In the genomic region with DNA sequence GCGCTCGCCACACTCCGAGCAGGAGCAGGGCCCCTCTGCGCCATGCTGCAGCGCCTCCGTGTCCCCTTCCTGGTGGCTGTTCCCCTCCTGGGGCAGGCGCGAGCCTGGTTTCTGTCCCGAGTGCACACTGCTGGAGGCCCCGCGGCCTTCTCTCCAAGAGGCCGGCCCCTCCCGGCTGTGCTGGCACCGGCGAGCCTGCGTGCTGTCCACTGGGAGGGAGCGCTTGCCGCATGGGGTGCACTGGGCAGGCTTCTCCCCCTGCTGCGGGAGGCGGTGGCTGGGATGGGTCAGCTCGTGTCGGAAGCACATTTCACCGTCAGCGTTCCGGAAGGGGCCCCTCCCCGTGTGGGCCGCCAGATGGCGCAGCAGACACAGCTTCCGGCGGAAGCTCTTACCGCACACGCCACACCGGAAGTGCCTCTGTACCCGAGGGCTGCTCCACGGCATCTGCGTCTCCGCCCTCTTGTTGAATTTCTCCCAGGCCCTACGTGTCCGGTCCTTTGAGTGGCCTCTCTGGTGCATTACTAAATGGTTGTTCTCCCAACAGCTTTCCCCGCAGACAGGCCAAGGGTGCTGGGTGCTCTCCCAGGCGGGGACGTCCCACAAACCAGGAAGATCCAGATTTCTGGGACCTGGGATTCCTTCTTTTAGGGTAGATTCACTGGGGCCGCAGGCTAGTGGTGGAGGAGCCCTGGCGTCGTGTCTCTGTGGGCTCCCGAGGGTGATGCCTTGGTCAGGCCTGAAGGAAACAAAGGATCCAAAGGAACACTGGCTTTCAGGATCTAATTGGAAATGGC, we compare ENCODE assay signal across 8 cellular contexts. TPM values are rescaled to one million over a fixed set of nuclear protein-coding genes. Genes with fewer than 3 reads are reported as not detected.
DNase-seq lines count a peak whose midpoint lies in the region; FAIRE-seq and TF ChIP-seq lines count a peak whose summit lies in the region.

No MANE protein-coding gene starts in this region.

- CTCF ChIA-PET in Calu3 (lab: Charles Lee), result interaction anchor here (0.5 to 0.6 kb wide), 2 partner anchors 15 to 154 kb away, joined by 3 to 4 read pairs; no protein-coding TSS in a partner anchor

- intact Hi-C loops in Calu3 (cut with micrococcal nuclease; ENCODE audit: unreplicated experiment), result no loop called here
- intact Hi-C loops in dorsolateral prefrontal cortex (cut with DNase I), result no loop called here

- H3K27me3 Mint-ChIP-seq in Calu3 (ENCODE audit: unreplicated experiment), result no peaks in the 10 kb centered on the region

- no peak overlapping the region for H3K4me3 Mint-ChIP-seq in Calu3 (ENCODE audit: low read depth, unreplicated experiment)

- no peaks in the 10 kb centered on the region for H3K4me1 ChIP-seq in small intestine (ENCODE audit: control insufficient read depth in 2 of 2, insufficient read depth in 1 of 2, low read depth in 1 of 2, low read length in 1 of 2)

- H3K27ac Mint-ChIP-seq in Calu3 (ENCODE audit: unreplicated experiment), result no peak overlapping the region

- DNase-seq in activated CD4-positive, alpha-beta T cell treated with anti-CD3 and anti-CD28 coated beads for 48 hours, result peak; percentile 69
- DNase-seq in epithelial cell of esophagus (ENCODE audit: low read depth) (peak; percentile 15), small intestine (peak; percentile 14), Calu3 (no peak), NCI-H128 (lab: John Stamatoyannopoulos, UW; ENCODE audit: unreplicated experiment) (no peak), hippocampal formation (lab: John Stamatoyannopoulos, UW) (no peak), dorsolateral prefrontal cortex (no peak)

- H3K9me3 Mint-ChIP-seq in Calu3 (ENCODE audit: low read depth, unreplicated experiment), result no peaks in the 10 kb centered on the region

- H3K27me3 ChIP-seq in small intestine (ENCODE audit: control insufficient read depth in 2 of 2, insufficient read depth in 2 of 2, low read length in 2 of 2) (no peaks in the 10 kb centered on the region), dorsolateral prefrontal cortex (no peaks in the 10 kb centered on the region)

- H3K27ac ChIP-seq in small intestine (ENCODE audit: low read depth in 1 of 2, low read length in 1 of 2), result peak overlapping the region in 1 of 2 donors; percentile 42
- peak overlapping the region in 1 of 59 donors; percentile 9 for H3K27ac ChIP-seq in dorsolateral prefrontal cortex

- H3K4me3 ChIP-seq in GM08714 (ENCODE audit: low read length), result peak overlapping the region; percentile 38; the same call in 1 of the 2 replicates
- H3K4me3 ChIP-seq in epithelial cell of esophagus (ENCODE audit: low read length), result no peak overlapping the region
- H3K4me3 ChIP-seq in small intestine (ENCODE audit: low read depth in 1 of 2, low read length in 2 of 2), result no peak overlapping the region
- H3K4me3 ChIP-seq in dorsolateral prefrontal cortex, result no peak overlapping the region

- FAIRE-seq in small intestine (lab: Jason Lieb, UNC), result no peak

- H3K36me3 ChIP-seq in small intestine (ENCODE audit: control insufficient read depth in 2 of 2, insufficient read depth in 2 of 2, low read length in 2 of 2), result peaks cover 7% of the 10 kb centered on the region in 2 donors

- 82 to 94% (median 83%) methylated on average over 39 to 46 of the region's 46 CpGs for WGBS in small intestine, 3 donors

- H3K9me3 ChIP-seq in small intestine (ENCODE audit: control insufficient read depth, low read depth), result no peaks in the 10 kb centered on the region

- peak; percentile 33 for TF ChIP-seq CTCF in epithelial cell of esophagus (IDR thresholded peaks at IDR 0.05; ENCODE audit: insufficient read depth, low read depth, low read length, missing control alignments)
- TF ChIP-seq CTCF in Calu3 (IDR thresholded peaks at IDR 0.05; ENCODE audit: unreplicated experiment), result no peak
- TF ChIP-seq CTCF in dorsolateral prefrontal cortex (IDR thresholded peaks at IDR 0.05 in 54 of 56, conservative IDR thresholded peaks at IDR 0.05 in 2 of 56; ENCODE audit: low read depth in 1 of 56, partially characterized antibody in 56 of 56), result peak in 3 of 56 donors; percentile 10 to 32 (median 18)

- no TSS peak for BruUV-seq in Calu3 (replicated peaks; lab: Mats Ljungman, UMichigan)

- peaks cover 27% of the 10 kb centered on the region for H3K36me3 Mint-ChIP-seq in Calu3 (ENCODE audit: insufficient read depth, unreplicated experiment)

- no peaks in the 10 kb centered on the region for H3K4me1 Mint-ChIP-seq in Calu3 (ENCODE audit: low read depth, unreplicated experiment)

RNA-seq across cellular contexts. Expression of gene ZNF786, which starts 18.7 kb away (rescaled TPM):
- polyA plus RNA-seq in small intestine, result 1 to 10 TPM; 2.5 to 3.7 (median 2.7) TPM
- total RNA-seq in Calu3 (2022) (9.8 and 10.9 TPM in 2 replicates), dorsolateral prefrontal cortex (10 to 100 TPM in 115 of 120 experiments, 1 to 10 TPM in 5; 7.0 to 22.7 (median 15.0) TPM)

RNA-seq across cellular contexts. Expression of gene PDIA4, which starts 43.5 kb away (rescaled TPM):
- 100 to 1,000 TPM in 1 of 3 donors, 10 to 100 TPM in 2; 19.9 to 239 (median 20.3) TPM for polyA plus RNA-seq in small intestine
- total RNA-seq in Calu3 (2022), result 332 and 351 TPM in 2 replicates
- total RNA-seq in dorsolateral prefrontal cortex, result 10 to 100 TPM; 17.6 to 81.7 (median 29.7) TPM

RNA-seq across cellular contexts. Expression of gene ZNF425, which starts 54.3 kb away (rescaled TPM):
- under 1 TPM; 0.45 to 0.98 (median 0.54) TPM for polyA plus RNA-seq in small intestine
- 1.0 and 1.5 TPM in 2 replicates for total RNA-seq in Calu3 (2022)
- 10 to 100 TPM in 3 of 120 experiments, 1 to 10 TPM in 117; 3.9 to 11.4 (median 6.6) TPM for total RNA-seq in dorsolateral prefrontal cortex

Comparison
In these comparisons a context has a peak if more than half of its experiments do, and no peak if none do; other contexts are left out.
1. DNase-seq: peak in activated CD4-positive, alpha-beta T cell treated with anti-CD3 and anti-CD28 coated beads for 48 hours (single experiment), epithelial cell of esophagus (single experiment) and small intestine (single experiment); none in Calu3 (single experiment), NCI-H128 (single experiment), hippocampal formation (0 of 2) and dorsolateral prefrontal cortex (0 of 10).